9 cellular contexts compared by ENCODE assay signal in genomic region chrX:106611323-106611681, GRCh38. TPM values are rescaled to one million over a fixed set of nuclear protein-coding genes. Genes with fewer than 3 reads are reported as not detected.
DNase-seq lines count a peak whose midpoint lies in the region; ATAC-seq and TF ChIP-seq lines count a peak whose summit lies in the region.
"Had no signal": no experiment of that assay in that cellular context is flagged by ENCODE, and none has a peak within 500 bp of the region (broad histone marks: within the 10 kb centered on the region; RNA-seq: fewer than 3 reads in every experiment).

No MANE protein-coding gene starts in this region.

- no peak for DNase-seq in MM.1S
- no peak for DNase-seq in adrenal gland
- no peak for DNase-seq in SIG-M5 treated with dmso at 0.1 percent for 504 hours (lab: John Stamatoyannopoulos, UW; ENCODE audit: unreplicated experiment)
- no peak for DNase-seq in A172 (ENCODE audit: low spot score)

- peaks cover 5% of the 10 kb centered on the region; the same call in 1 of the 2 replicates for H3F3A ChIP-seq in MM.1S (ENCODE audit: insufficient read depth, low read length)

- no peaks in the 10 kb centered on the region for H3K4me1 ChIP-seq in MM.1S (ENCODE audit: low read length)
- no peaks in the 10 kb centered on the region for H3K4me1 ChIP-seq in esophagus (ENCODE audit: control insufficient read depth in 2 of 2, insufficient read depth in 2 of 2, low read length in 1 of 2)
- no peaks in the 10 kb centered on the region for H3K4me1 ChIP-seq in rectal smooth muscle tissue (ENCODE audit: control insufficient read depth, insufficient read depth, low read length)
- H3K4me1 ChIP-seq in adrenal gland (replicated peaks in 1 of 2), result no peaks in the 10 kb centered on the region

- H2AFZ ChIP-seq in MM.1S (ENCODE audit: low read length), result peak overlapping the region; percentile 50

- WGBS in esophagus, 2 donors, result 14 to 43% methylated on average over 1 of the region's 1 CpG
- 9 to 58% (median 28%) methylated on average over 1 of the region's 1 CpG for WGBS in adrenal gland, 4 donors

- peak overlapping the region; percentile 76 for H3K4me3 ChIP-seq in MM.1S (ENCODE audit: low read length)
- H3K4me3 ChIP-seq in esophagus (ENCODE audit: low read depth in 1 of 2, low read length in 2 of 2), result peak overlapping the region; percentile 43 to 57
- peak overlapping the region; percentile 75 for H3K4me3 ChIP-seq in rectal smooth muscle tissue (ENCODE audit: low read length)
- peak overlapping the region in 2 of 4 donors; percentile 7 to 57 for H3K4me3 ChIP-seq in adrenal gland

- no peaks in the 10 kb centered on the region for H3K9me2 ChIP-seq in MM.1S (replicated peaks; ENCODE audit: insufficient read depth, low read length)

- TF ChIP-seq CTCF in 22Rv1 (IDR thresholded peaks at IDR 0.05), result no peak
- TF ChIP-seq CTCF in MM.1S (IDR thresholded peaks at IDR 0.05; ENCODE audit: low read length), result no peak
- TF ChIP-seq CTCF in adrenal gland (IDR thresholded peaks at IDR 0.05), result no peak

- H3K4me2 ChIP-seq in MM.1S (ENCODE audit: low read depth, low read length), result peak overlapping the region; percentile 45; the same call in 1 of the 2 replicates

- H3K79me2 ChIP-seq in MM.1S (ENCODE audit: low read length), result 0 out of 2 replicates have a peak, but pooled peaks cover 4% of the 10 kb centered on the region

- no peaks in the 10 kb centered on the region for H3K27me3 ChIP-seq in MM.1S (replicated peaks; ENCODE audit: insufficient read depth, low read length)
- H3K27me3 ChIP-seq in esophagus (ENCODE audit: control insufficient read depth in 1 of 2, insufficient read depth in 2 of 2, low read length in 2 of 2), result peaks cover 0 to 4% of the 10 kb centered on the region in 2 donors
- H3K27me3 ChIP-seq in rectal smooth muscle tissue (ENCODE audit: control insufficient read depth, insufficient read depth, low read length), result no peaks in the 10 kb centered on the region
- no peaks in the 10 kb centered on the region for H3K27me3 ChIP-seq in adrenal gland

- H4K20me1 ChIP-seq in MM.1S (ENCODE audit: insufficient read depth, low read length), result no peaks in the 10 kb centered on the region

- no peaks in the 10 kb centered on the region for H3K36me3 ChIP-seq in MM.1S (replicated peaks; ENCODE audit: insufficient read depth, low read length)
- H3K36me3 ChIP-seq in esophagus (ENCODE audit: control insufficient read depth in 2 of 2, insufficient read depth in 2 of 2, low read length in 1 of 2), result no peaks in the 10 kb centered on the region
- H3K36me3 ChIP-seq in rectal smooth muscle tissue (ENCODE audit: control insufficient read depth, insufficient read depth, low read length), result no peaks in the 10 kb centered on the region
- H3K36me3 ChIP-seq in adrenal gland (replicated peaks in 1 of 2), result no peaks in the 10 kb centered on the region

- H3K9ac ChIP-seq in MM.1S (ENCODE audit: low read length), result peak overlapping the region; percentile 28; the same call in 1 of the 2 replicates
- H3K9ac ChIP-seq in rectal smooth muscle tissue (ENCODE audit: low read length), result no peak overlapping the region

- intact Hi-C loops in adrenal gland (cut with DNase I), result no loop called here

- no peak for TF ChIP-seq POLR2A in adrenal gland (IDR thresholded peaks at IDR 0.05)

- H3K9me3 ChIP-seq in MM.1S (replicated peaks; ENCODE audit: insufficient read depth, low read length) (no peaks in the 10 kb centered on the region), esophagus (ENCODE audit: control insufficient read depth in 2 of 2, insufficient read depth in 1 of 2, low read depth in 1 of 2, low read length in 1 of 2) (peaks cover 0 to 4% of the 10 kb centered on the region in 2 donors), adrenal gland (replicated peaks in 1 of 3) (no peaks in the 10 kb centered on the region)

- H3K27ac ChIP-seq in 22Rv1 (peak overlapping the region; percentile 44), MM.1S (ENCODE audit: low read length) (peak overlapping the region; percentile 68; the same call in 1 of the 2 replicates), esophagus (ENCODE audit: low read depth in 2 of 2, low read length in 1 of 2) (no peak overlapping the region), rectal smooth muscle tissue (ENCODE audit: low read depth, low read length) (peak overlapping the region; percentile 3), adrenal gland (peak overlapping the region in 2 of 5 donors; percentile 37 to 40)
- H3K27ac ChIP-seq: epithelial cell of prostate had no signal

- ATAC-seq in GM19438 (IDR thresholded peaks at IDR 0.05; ENCODE audit: low read depth, unreplicated experiment), result peak; percentile 6

RNA-seq across cellular contexts. Expression of gene RADX, which starts 0.5 kb away (rescaled TPM):
- polyA plus RNA-seq in esophagus (1 to 10 TPM; 1.1 to 2.0 TPM), adrenal gland (10 to 100 TPM in 1 of 3 donors, 1 to 10 TPM in 2; 7.5 to 39.9 (median 9.9) TPM)
- total RNA-seq in adrenal gland, result 1 to 10 TPM in 7 of 8 donors, under 1 TPM in 1; 0.60 to 6.8 (median 3.3) TPM
- total RNA-seq in A172 (2014; rRNA removed; shearing (Covaris generic)), result not detected in 2 replicates

Comparison
In these comparisons a context has a peak if more than half of its experiments do, and no peak if none do; other contexts are left out.
1. H3K27ac ChIP-seq: peak in 22Rv1 (single experiment), MM.1S (single experiment) and rectal smooth muscle tissue (single experiment); none in esophagus (0 of 2).